ENCODE assay signal across 1 cellular context in genomic region chr7:104036889-104037288, GRCh38.
A peak's percentile ranks its signal among the peaks of the same experiment; 100 is the strongest.
TF ChIP-seq lines count a peak whose summit lies in the region.
"Not testable (repeated sequence)": the region's sequence is repeated elsewhere in the genome, so short reads cannot be mapped to it uniquely, and the experiment has no call there.

No MANE protein-coding gene starts in this region.

TF ChIP-seq in HepG2, 621 proteins besides CTCF, POLR2A, EP300 and RAD21 (continued from another document and continues in another):
- TF ChIP-seq SKI (IDR thresholded peaks at IDR 0.05; ENCODE audit: partially characterized antibody) (peak; percentile 28), CBFB (CRISPR knock-in tag; IDR thresholded peaks at IDR 0.05) (peak; percentile 97), TAF1 (CRISPR knock-in tag; IDR thresholded peaks at IDR 0.05) (peak; percentile 17; the same call in 1 of the 2 replicates), ZNF335 (CRISPR knock-in tag; IDR thresholded peaks at IDR 0.05) (0 out of 2 replicates have a peak, but pooled peaks have one; percentile 46), ZNF772 (CRISPR knock-in tag; IDR thresholded peaks at IDR 0.05) (0 out of 2 replicates have a peak, but pooled peaks have one; percentile 33), PAXIP1 (CRISPR knock-in tag; conservative IDR thresholded peaks at IDR 0.05) (peak; percentile 78), FOSL1 (CRISPR knock-in tag; IDR thresholded peaks at IDR 0.05; ENCODE audit: borderline replicate concordance) (peak; percentile 98), SALL1 (CRISPR knock-in tag; IDR thresholded peaks at IDR 0.05) (peak; percentile 86), SOX6 (CRISPR knock-in tag; IDR thresholded peaks at IDR 0.05) (peak; percentile 78), TEAD3 (CRISPR knock-in tag; optimal IDR thresholded peaks at IDR 0.05; ENCODE audit: borderline replicate concordance) (peak; percentile 63), IKZF5 (CRISPR knock-in tag; IDR thresholded peaks at IDR 0.05) (peak; percentile 65), FOXP4 (CRISPR knock-in tag; IDR thresholded peaks at IDR 0.05) (peak; percentile 77), KDM2A (CRISPR knock-in tag; IDR thresholded peaks at IDR 0.05; ENCODE audit: borderline replicate concordance, low read depth) (peak; percentile 43; the same call in 1 of the 2 replicates), MED13 (CRISPR knock-in tag; IDR thresholded peaks at IDR 0.05) (peak; percentile 37; the same call in 1 of the 2 replicates), KLF16 (CRISPR knock-in tag; IDR thresholded peaks at IDR 0.05) (0 out of 4 replicates have a peak, but pooled peaks of 1 of the 2 experiments have one; percentile 45), ATF4 (CRISPR knock-in tag; IDR thresholded peaks at IDR 0.05) (0 out of 4 replicates have a peak, but pooled peaks of 1 of the 2 experiments have one; percentile 46), MED1 (CRISPR knock-in tag; IDR thresholded peaks at IDR 0.05) (peak; percentile 81), ZNF770 (CRISPR knock-in tag; IDR thresholded peaks at IDR 0.05) (peak; percentile 89), CBX5 (CRISPR knock-in tag; IDR thresholded peaks at IDR 0.05; ENCODE audit: borderline replicate concordance) (peak; percentile 45; the same call in 1 of the 2 replicates), TCF12 (CRISPR knock-in tag; IDR thresholded peaks at IDR 0.05) (0 out of 2 replicates have a peak, but pooled peaks have one; percentile 27), ZSCAN31 (CRISPR knock-in tag; IDR thresholded peaks at IDR 0.05; ENCODE audit: low read depth) (0 out of 2 replicates have a peak, but pooled peaks have one; percentile 31), TFE3 (CRISPR knock-in tag; IDR thresholded peaks at IDR 0.05) (peak; percentile 80), FOSL2 (CRISPR knock-in tag; IDR thresholded peaks at IDR 0.05) (peak; percentile 99), JUND (CRISPR knock-in tag; IDR thresholded peaks at IDR 0.05) (peak; percentile 92), MEF2D (CRISPR knock-in tag; IDR thresholded peaks at IDR 0.05) (peak; percentile 66; the same call in 1 of the 2 replicates), SAP130 (CRISPR knock-in tag; IDR thresholded peaks at IDR 0.05; ENCODE audit: low read depth) (peak; percentile 61), SOX5 (CRISPR knock-in tag; IDR thresholded peaks at IDR 0.05; ENCODE audit: borderline replicate concordance) (peak; percentile 73; the same call in 1 of the 2 replicates)
- TF ChIP-seq, protein P1, sequence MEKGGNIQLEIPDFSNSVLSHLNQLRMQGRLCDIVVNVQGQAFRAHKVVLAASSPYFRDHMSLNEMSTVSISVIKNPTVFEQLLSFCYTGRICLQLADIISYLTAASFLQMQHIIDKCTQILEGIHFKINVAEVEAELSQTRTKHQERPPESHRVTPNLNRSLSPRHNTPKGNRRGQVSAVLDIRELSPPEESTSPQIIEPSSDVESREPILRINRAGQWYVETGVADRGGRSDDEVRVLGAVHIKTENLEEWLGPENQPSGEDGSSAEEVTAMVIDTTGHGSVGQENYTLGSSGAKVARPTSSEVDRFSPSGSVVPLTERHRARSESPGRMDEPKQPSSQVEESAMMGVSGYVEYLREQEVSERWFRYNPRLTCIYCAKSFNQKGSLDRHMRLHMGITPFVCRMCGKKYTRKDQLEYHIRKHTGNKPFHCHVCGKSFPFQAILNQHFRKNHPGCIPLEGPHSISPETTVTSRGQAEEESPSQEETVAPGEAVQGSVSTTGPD (CRISPR knock-in tag; IDR thresholded peaks at IDR 0.05) = 0 out of 2 replicates have a peak, but pooled peaks have one; percentile 58
- TF ChIP-seq, protein P2, sequence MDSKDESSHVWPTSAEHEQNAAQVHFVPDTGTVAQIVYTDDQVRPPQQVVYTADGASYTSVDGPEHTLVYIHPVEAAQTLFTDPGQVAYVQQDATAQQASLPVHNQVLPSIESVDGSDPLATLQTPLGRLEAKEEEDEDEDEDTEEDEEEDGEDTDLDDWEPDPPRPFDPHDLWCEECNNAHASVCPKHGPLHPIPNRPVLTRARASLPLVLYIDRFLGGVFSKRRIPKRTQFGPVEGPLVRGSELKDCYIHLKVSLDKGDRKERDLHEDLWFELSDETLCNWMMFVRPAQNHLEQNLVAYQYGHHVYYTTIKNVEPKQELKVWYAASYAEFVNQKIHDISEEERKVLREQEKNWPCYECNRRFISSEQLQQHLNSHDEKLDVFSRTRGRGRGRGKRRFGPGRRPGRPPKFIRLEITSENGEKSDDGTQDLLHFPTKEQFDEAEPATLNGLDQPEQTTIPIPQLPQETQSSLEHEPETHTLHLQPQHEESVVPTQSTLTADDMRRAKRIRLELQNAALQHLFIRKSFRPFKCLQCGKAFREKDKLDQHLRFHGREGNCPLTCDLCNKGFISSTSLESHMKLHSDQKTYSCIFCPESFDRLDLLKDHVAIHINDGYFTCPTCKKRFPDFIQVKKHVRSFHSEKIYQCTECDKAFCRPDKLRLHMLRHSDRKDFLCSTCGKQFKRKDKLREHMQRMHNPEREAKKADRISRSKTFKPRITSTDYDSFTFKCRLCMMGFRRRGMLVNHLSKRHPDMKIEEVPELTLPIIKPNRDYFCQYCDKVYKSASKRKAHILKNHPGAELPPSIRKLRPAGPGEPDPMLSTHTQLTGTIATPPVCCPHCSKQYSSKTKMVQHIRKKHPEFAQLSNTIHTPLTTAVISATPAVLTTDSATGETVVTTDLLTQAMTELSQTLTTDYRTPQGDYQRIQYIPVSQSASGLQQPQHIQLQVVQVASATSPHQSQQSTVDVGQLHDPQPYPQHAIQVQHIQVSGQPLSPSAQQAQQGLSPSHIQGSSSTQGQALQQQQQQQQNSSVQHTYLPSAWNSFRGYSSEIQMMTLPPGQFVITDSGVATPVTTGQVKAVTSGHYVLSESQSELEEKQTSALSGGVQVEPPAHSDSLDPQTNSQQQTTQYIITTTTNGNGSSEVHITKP (CRISPR knock-in tag; IDR thresholded peaks at IDR 0.05; ENCODE audit: low read depth) = 0 out of 2 replicates have a peak, but pooled peaks have one; percentile 38
- not testable (repeated sequence) for TF ChIP-seq SOX6, TCF12 (IDR thresholded peaks at IDR 0.05)
- TF ChIP-seq, protein P3, sequence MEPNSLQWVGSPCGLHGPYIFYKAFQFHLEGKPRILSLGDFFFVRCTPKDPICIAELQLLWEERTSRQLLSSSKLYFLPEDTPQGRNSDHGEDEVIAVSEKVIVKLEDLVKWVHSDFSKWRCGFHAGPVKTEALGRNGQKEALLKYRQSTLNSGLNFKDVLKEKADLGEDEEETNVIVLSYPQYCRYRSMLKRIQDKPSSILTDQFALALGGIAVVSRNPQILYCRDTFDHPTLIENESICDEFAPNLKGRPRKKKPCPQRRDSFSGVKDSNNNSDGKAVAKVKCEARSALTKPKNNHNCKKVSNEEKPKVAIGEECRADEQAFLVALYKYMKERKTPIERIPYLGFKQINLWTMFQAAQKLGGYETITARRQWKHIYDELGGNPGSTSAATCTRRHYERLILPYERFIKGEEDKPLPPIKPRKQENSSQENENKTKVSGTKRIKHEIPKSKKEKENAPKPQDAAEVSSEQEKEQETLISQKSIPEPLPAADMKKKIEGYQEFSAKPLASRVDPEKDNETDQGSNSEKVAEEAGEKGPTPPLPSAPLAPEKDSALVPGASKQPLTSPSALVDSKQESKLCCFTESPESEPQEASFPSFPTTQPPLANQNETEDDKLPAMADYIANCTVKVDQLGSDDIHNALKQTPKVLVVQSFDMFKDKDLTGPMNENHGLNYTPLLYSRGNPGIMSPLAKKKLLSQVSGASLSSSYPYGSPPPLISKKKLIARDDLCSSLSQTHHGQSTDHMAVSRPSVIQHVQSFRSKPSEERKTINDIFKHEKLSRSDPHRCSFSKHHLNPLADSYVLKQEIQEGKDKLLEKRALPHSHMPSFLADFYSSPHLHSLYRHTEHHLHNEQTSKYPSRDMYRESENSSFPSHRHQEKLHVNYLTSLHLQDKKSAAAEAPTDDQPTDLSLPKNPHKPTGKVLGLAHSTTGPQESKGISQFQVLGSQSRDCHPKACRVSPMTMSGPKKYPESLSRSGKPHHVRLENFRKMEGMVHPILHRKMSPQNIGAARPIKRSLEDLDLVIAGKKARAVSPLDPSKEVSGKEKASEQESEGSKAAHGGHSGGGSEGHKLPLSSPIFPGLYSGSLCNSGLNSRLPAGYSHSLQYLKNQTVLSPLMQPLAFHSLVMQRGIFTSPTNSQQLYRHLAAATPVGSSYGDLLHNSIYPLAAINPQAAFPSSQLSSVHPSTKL (CRISPR knock-in tag; IDR thresholded peaks at IDR 0.05) = peak; percentile 96
- TF ChIP-seq, protein P4, sequence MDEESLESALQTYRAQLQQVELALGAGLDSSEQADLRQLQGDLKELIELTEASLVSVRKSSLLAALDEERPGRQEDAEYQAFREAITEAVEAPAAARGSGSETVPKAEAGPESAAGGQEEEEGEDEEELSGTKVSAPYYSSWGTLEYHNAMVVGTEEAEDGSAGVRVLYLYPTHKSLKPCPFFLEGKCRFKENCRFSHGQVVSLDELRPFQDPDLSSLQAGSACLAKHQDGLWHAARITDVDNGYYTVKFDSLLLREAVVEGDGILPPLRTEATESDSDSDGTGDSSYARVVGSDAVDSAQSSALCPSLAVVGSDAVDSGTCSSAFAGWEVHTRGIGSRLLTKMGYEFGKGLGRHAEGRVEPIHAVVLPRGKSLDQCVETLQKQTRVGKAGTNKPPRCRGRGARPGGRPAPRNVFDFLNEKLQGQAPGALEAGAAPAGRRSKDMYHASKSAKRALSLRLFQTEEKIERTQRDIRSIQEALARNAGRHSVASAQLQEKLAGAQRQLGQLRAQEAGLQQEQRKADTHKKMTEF (CRISPR knock-in tag; IDR thresholded peaks at IDR 0.05) = peak; percentile 85; the same call in 1 of the 2 replicates
